ENCODE assay signal across 31 cellular contexts in the genomic region with DNA sequence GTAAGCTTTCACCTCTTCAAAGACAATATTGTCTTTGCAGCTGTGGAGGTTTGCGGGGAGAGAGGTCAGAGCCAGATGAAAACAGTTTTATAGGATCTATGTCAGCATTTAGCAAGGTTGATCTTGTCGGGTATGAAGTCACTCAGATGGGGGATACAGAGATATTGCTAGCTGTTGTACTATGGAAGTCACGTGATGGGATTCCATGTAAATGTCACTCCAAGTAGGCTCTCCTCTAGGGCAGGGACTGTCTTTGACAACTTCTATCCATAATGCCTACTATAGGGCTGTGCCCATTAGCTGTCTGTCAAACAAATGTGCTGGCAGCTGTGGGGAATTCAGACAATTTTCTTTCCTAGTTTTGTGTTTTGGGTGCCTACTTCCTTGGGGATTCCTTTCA.
"Had no signal": no experiment of that assay in that cellular context is flagged by ENCODE, and none has a peak within 500 bp of the region (broad histone marks: within the 10 kb centered on the region; RNA-seq: fewer than 3 reads in every experiment).

No MANE protein-coding gene starts in this region.

- H3K36me3 ChIP-seq: colonic mucosa, esophagus muscularis mucosa, gastroesophageal sphincter, left lung, neutrophil, prostate gland, right atrium auricular region, sigmoid colon, tibial artery had no signal

- H3K36me3 Mint-ChIP-seq: natural killer cell treated with Interleukin-12 subunit alpha and Interleukin-12 subunit beta and Interleukin-15 and Interleukin-18, amount 100 ng/mL, for 72 hours; type B pancreatic cell had no signal

- H3K4me1 Mint-ChIP-seq: neural crest cell had no signal

- H3K27me3 ChIP-seq: colonic mucosa, esophagus muscularis mucosa, foreskin keratinocyte, gastroesophageal sphincter, heart right ventricle, left lung, neutrophil, right atrium auricular region, sigmoid colon, testis, tibial artery had no signal

- H3K9me3 Mint-ChIP-seq: dendritic cell treated with granulocyte-macrophage colony-stimulating factor and Interleukin-4, amounts not matched to agents 40 ng/mL and 50 ng/mL, for 4 days; endodermal cell; natural killer cell treated with Interleukin-12 subunit alpha and Interleukin-12 subunit beta and Interleukin-15 and Interleukin-18, amount 100 ng/mL, for 72 hours; stimulated activated effector memory CD8-positive, alpha-beta T cell treated with anti-CD3 and anti-CD28 coated beads, Interleukin-12 subunit alpha, Interleukin-12 subunit beta, amount 100 ng/mL, for 72 hours; type B pancreatic cell had no signal

- H3K4me1 ChIP-seq: colonic mucosa, esophagus muscularis mucosa, gastroesophageal sphincter, heart right ventricle, left lung, prostate gland, right atrium auricular region, sigmoid colon, testis, tibial artery had no signal

- H3K27me3 Mint-ChIP-seq: dendritic cell treated with granulocyte-macrophage colony-stimulating factor and Interleukin-4, amounts not matched to agents 40 ng/mL and 50 ng/mL, for 4 days; naive B cell; natural killer cell treated with Interleukin-12 subunit alpha and Interleukin-12 subunit beta and Interleukin-15 and Interleukin-18, amount 100 ng/mL, for 72 hours; type B pancreatic cell had no signal

- H3K4me3 ChIP-seq: colonic mucosa, esophagus muscularis mucosa, gastroesophageal sphincter, heart right ventricle, left lung, mucosa of descending colon, prostate gland, right atrium auricular region, sigmoid colon, testis, tibial artery had no signal

- DNase-seq: colonic mucosa; effector CD8-positive, alpha-beta T cell; endodermal cell; foreskin keratinocyte; heart right ventricle; hippocampal formation; left cardiac atrium; left lung; mesenchymal stem cell; mucosa of descending colon; naive B cell; sigmoid colon; stimulated activated CD4-positive, alpha-beta T cell treated with anti-CD3 and anti-CD28 coated beads, Interleukin-2, amount 100 ng/mL, for 24 hours; stimulated activated CD4-positive, alpha-beta T cell treated with anti-CD3 and anti-CD28 coated beads, Interleukin-4, amount 100 ng/mL, for 24 hours; stimulated activated naive CD4-positive, alpha-beta T cell treated with Interleukin-2 at 50 U/mL for 16 hours; substantia nigra; testis; tibial artery had no signal

- ATAC-seq: foreskin keratinocyte; gastroesophageal sphincter; heart right ventricle; left cardiac atrium; left lung; mucosa of descending colon; natural killer cell treated with Interleukin-12 subunit alpha and Interleukin-12 subunit beta and Interleukin-15 and Interleukin-18, amount 100 ng/mL, for 72 hours; stimulated activated effector memory CD8-positive, alpha-beta T cell treated with anti-CD3 and anti-CD28 coated beads, Interleukin-12 subunit alpha, Interleukin-12 subunit beta, amount 100 ng/mL, for 72 hours had no signal

- H3K27ac Mint-ChIP-seq: dendritic cell treated with granulocyte-macrophage colony-stimulating factor and Interleukin-4, amounts not matched to agents 40 ng/mL and 50 ng/mL, for 4 days; endodermal cell; mesothelial cell of epicardium; naive B cell; natural killer cell treated with Interleukin-12 subunit alpha and Interleukin-12 subunit beta and Interleukin-15 and Interleukin-18, amount 100 ng/mL, for 72 hours; stimulated activated effector memory CD8-positive, alpha-beta T cell treated with anti-CD3 and anti-CD28 coated beads, Interleukin-12 subunit alpha, Interleukin-12 subunit beta, amount 100 ng/mL, for 72 hours; type B pancreatic cell had no signal

- H3K27ac ChIP-seq: colonic mucosa, esophagus muscularis mucosa, foreskin keratinocyte, gastroesophageal sphincter, heart right ventricle, left lung, neutrophil, prostate gland, right atrium auricular region, sigmoid colon, testis, tibial artery had no signal

- H3K4me3 Mint-ChIP-seq: dendritic cell treated with granulocyte-macrophage colony-stimulating factor and Interleukin-4, amounts not matched to agents 40 ng/mL and 50 ng/mL, for 4 days; endodermal cell; mesothelial cell of epicardium; naive B cell; natural killer cell treated with Interleukin-12 subunit alpha and Interleukin-12 subunit beta and Interleukin-15 and Interleukin-18, amount 100 ng/mL, for 72 hours; neural crest cell; stimulated activated effector memory CD8-positive, alpha-beta T cell treated with anti-CD3 and anti-CD28 coated beads, Interleukin-12 subunit alpha, Interleukin-12 subunit beta, amount 100 ng/mL, for 72 hours; type B pancreatic cell had no signal

- H3K9me3 ChIP-seq: colonic mucosa, esophagus muscularis mucosa, gastroesophageal sphincter, heart right ventricle, left lung, mucosa of descending colon, neutrophil, prostate gland, right atrium auricular region, sigmoid colon, testis, tibial artery had no signal

- FAIRE-seq: islet of Langerhans, urothelium cell line had no signal
